In genomic region chr4:134201216-134202098, GRCh38 we compare ENCODE assay signal across 8 cellular contexts. TPM values are rescaled to one million over a fixed set of nuclear protein-coding genes. Genes with fewer than 3 reads are reported as not detected.
DNase-seq lines count a peak whose midpoint lies in the region; ATAC-seq and TF ChIP-seq lines count a peak whose summit lies in the region.

TSS of gene PABPC4L (minus strand) at chr4:134201789. CDS start at chr4:134201019, 770 bp downstream.

- in situ Hi-C loops in Caki2 (cut with HindIII; ENCODE audit: low pct_unique_long_range_greater_than_20kb, low sequenced_read_pairs): no loop called here

- no peak for TF ChIP-seq CTCF in omental fat pad (IDR thresholded peaks at IDR 0.05)

- peak; percentile 86 for ATAC-seq in omental fat pad (ENCODE audit: low FRiP score)
- no peak for ATAC-seq in GM21576 (IDR thresholded peaks at IDR 0.05; ENCODE audit: unreplicated experiment)

- peak; percentile 83 for DNase-seq in Caki2 (ENCODE audit: low read depth)
- DNase-seq in NCI-H510A (lab: John Stamatoyannopoulos, UW): peak; percentile 40
- peak; percentile 28 for DNase-seq in fibroblast of gingiva (ENCODE audit: low read depth)
- no peak for DNase-seq in omental fat pad (ENCODE audit: low spot score)
- DNase-seq in NCI-H1436 treated with DMSO at 0.1 percent for 48 hours (lab: John Stamatoyannopoulos, UW): no peak
- DNase-seq in middle frontal gyrus (ENCODE audit: extremely low spot score, low spot score): no peak
- DNase-seq in activated naive CD4-positive, alpha-beta T cell (lab: John Stamatoyannopoulos, UW): no peak

RNA-seq across cellular contexts. Expression of gene PABPC4L, which starts in this region (rescaled TPM):
- 1.4 and 3.8 TPM in 2 replicates for total RNA-seq in Caki2 (2014; rRNA removed; shearing (Covaris generic); ENCODE audit: low replicate concordance)
- total RNA-seq in omental fat pad: 1 to 10 TPM in 2 of 4 donors, under 1 TPM in 2; 0.24 to 7.6 (median 0.95) TPM

Comparison
In these comparisons a context has a peak if more than half of its experiments do, and no peak if none do; other contexts are left out.
1. DNase-seq: peak in Caki2 (single experiment), NCI-H510A (single experiment) and fibroblast of gingiva (single experiment); none in omental fat pad (single experiment), NCI-H1436 treated with DMSO at 0.1 percent for 48 hours (single experiment), middle frontal gyrus (single experiment) and activated naive CD4-positive, alpha-beta T cell (0 of 4).